ENCODE assay signal across 1 cellular context in genomic region chr6:29742191-29742590, GRCh38.
TF ChIP-seq lines count a peak whose summit lies in the region.

No MANE protein-coding gene starts in this region.

TF ChIP-seq in H1, 55 proteins besides CTCF, POLR2A, EP300 and RAD21:
- TF ChIP-seq TAF1 (IDR thresholded peaks at IDR 0.05; ENCODE audit: low read depth, low read length) (no peak), CBX5 (IDR thresholded peaks at IDR 0.05; ENCODE audit: low read depth, low read length) (no peak), SP2 (IDR thresholded peaks at IDR 0.05; ENCODE audit: low read length) (no peak), CTBP2 (IDR thresholded peaks at IDR 0.05; ENCODE audit: borderline replicate concordance, insufficient read depth, insufficient read length, low read length) (no peak), NRF1 (IDR thresholded peaks at IDR 0.05; ENCODE audit: low read depth, low read length) (no peak), SRF (IDR thresholded peaks at IDR 0.05; ENCODE audit: low read depth, low read length) (no peak), ZNF274 (IDR thresholded peaks at IDR 0.05; ENCODE audit: borderline replicate concordance, extremely low read depth, low read length) (no peak), RFX5 (IDR thresholded peaks at IDR 0.05; ENCODE audit: borderline replicate concordance, low read depth, low read length) (no peak), SAP30 (IDR thresholded peaks at IDR 0.05; ENCODE audit: insufficient read depth, insufficient replicate concordance, low read length) (no peak), GABPA (IDR thresholded peaks at IDR 0.05; ENCODE audit: borderline replicate concordance, insufficient read depth, low read length) (no peak), PHF8 (conservative IDR thresholded peaks at IDR 0.05; ENCODE audit: low read depth, low read length) (no peak), SIN3A (conservative IDR thresholded peaks at IDR 0.05 in 1 of 2, IDR thresholded peaks at IDR 0.05 in 1 of 2; ENCODE audit: low read depth in 1 of 2, low read length in 2 of 2) (no peak)
- TF ChIP-seq, protein P1, sequence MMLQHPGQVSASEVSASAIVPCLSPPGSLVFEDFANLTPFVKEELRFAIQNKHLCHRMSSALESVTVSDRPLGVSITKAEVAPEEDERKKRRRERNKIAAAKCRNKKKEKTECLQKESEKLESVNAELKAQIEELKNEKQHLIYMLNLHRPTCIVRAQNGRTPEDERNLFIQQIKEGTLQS (IDR thresholded peaks at IDR 0.05; ENCODE audit: insufficient read depth, low read depth, low read length): no peak
